ENCODE assay signal across 19 cellular contexts in genomic region chr17:3032258-3033247, GRCh38. TPM values are rescaled to one million over a fixed set of nuclear protein-coding genes. Genes with fewer than 3 reads are reported as not detected.
DNase-seq lines count a peak whose midpoint lies in the region; ATAC-seq, FAIRE-seq and TF ChIP-seq lines count a peak whose summit lies in the region.
"Had no signal": no experiment of that assay in that cellular context is flagged by ENCODE, and none has a peak within 500 bp of the region (broad histone marks: within the 10 kb centered on the region; RNA-seq: fewer than 3 reads in every experiment).

No MANE protein-coding gene starts in this region.

- H3K9me3 ChIP-seq in spleen: no peaks in the 10 kb centered on the region

- peaks cover 2% of the 10 kb centered on the region for H3K36me3 ChIP-seq in bronchial epithelial cell (ENCODE audit: control insufficient read depth, insufficient read depth, low read length)
- peaks cover 0 to 57% (median 0%) of the 10 kb centered on the region in 6 donors for H3K36me3 ChIP-seq in spleen

- peaks cover 9% of the 10 kb centered on the region for H3K36me3 Mint-ChIP-seq in activated CD4-positive, alpha-beta memory T cell treated with anti-CD3 and anti-CD28 coated beads, Interleukin-2, amount 10 ng/mL, durations not matched to agents 7 days and 5 days (ENCODE audit: low read depth)
- peaks cover 9% of the 10 kb centered on the region for H3K36me3 Mint-ChIP-seq in activated CD4-positive, alpha-beta memory T cell treated with anti-CD3 and anti-CD28 coated beads for 36 hours
- peaks cover 21% of the 10 kb centered on the region for H3K36me3 Mint-ChIP-seq in Calu3 (ENCODE audit: insufficient read depth, unreplicated experiment)

- BruUV-seq in Calu3 (replicated peaks; lab: Mats Ljungman, UMichigan): no TSS peak

- ATAC-seq in left lobe of liver: no peak
- ATAC-seq: CD8-positive, alpha-beta T cell; HepG2 had no signal

- POLR2A ChIA-PET in activated CD4-positive, alpha-beta memory T cell treated with anti-CD3 and anti-CD28 coated beads, Interleukin-2, amount 10 ng/mL, durations not matched to agents 7 days and 5 days (lab: Charles Lee): interaction anchor here (0.6 kb wide), 1 partner anchor 471 kb away, joined by 3 read pairs; no protein-coding TSS in a partner anchor
- POLR2A ChIA-PET in activated CD4-positive, alpha-beta memory T cell treated with anti-CD3 and anti-CD28 coated beads for 36 hours (lab: Charles Lee): no interaction called here

- no peak overlapping the region for H3K4me3 ChIP-seq in bronchial epithelial cell (ENCODE audit: low read depth, low read length)
- H3K4me3 ChIP-seq in spleen: no peak overlapping the region
- H3K4me3 ChIP-seq: PC-9 had no signal

- peaks cover 0 to 9% (median 1%) of the 10 kb centered on the region in 6 donors for H3K4me1 ChIP-seq in spleen

- intact Hi-C loops in activated CD4-positive, alpha-beta memory T cell treated with anti-CD3 and anti-CD28 coated beads for 36 hours (cut with micrococcal nuclease): no loop called here
- intact Hi-C loops in spleen (cut with DNase I; ENCODE audit: low total_unique reads): no loop called here
- intact Hi-C loops in Calu3 (cut with micrococcal nuclease; ENCODE audit: unreplicated experiment): no loop called here

- no peaks in the 10 kb centered on the region for H3K27me3 Mint-ChIP-seq in activated CD4-positive, alpha-beta memory T cell treated with anti-CD3 and anti-CD28 coated beads, Interleukin-2, amount 10 ng/mL, durations not matched to agents 7 days and 5 days
- no peaks in the 10 kb centered on the region for H3K27me3 Mint-ChIP-seq in activated CD4-positive, alpha-beta memory T cell treated with anti-CD3 and anti-CD28 coated beads for 36 hours
- H3K27me3 Mint-ChIP-seq in Calu3 (ENCODE audit: unreplicated experiment): no peaks in the 10 kb centered on the region

- TF ChIP-seq CTCF in bronchial epithelial cell (IDR thresholded peaks at IDR 0.05; ENCODE audit: insufficient read depth, low read length, severe bottlenecking) (no peak), spleen (IDR thresholded peaks at IDR 0.05 in 8 of 11, conservative IDR thresholded peaks at IDR 0.05 in 3 of 11) (no peak), Calu3 (IDR thresholded peaks at IDR 0.05; ENCODE audit: unreplicated experiment) (no peak)

- H3K27ac Mint-ChIP-seq in activated CD4-positive, alpha-beta memory T cell treated with anti-CD3 and anti-CD28 coated beads, Interleukin-2, amount 10 ng/mL, durations not matched to agents 7 days and 5 days: no peak overlapping the region
- no peak overlapping the region for H3K27ac Mint-ChIP-seq in activated CD4-positive, alpha-beta memory T cell treated with anti-CD3 and anti-CD28 coated beads for 36 hours
- no peak overlapping the region for H3K27ac Mint-ChIP-seq in Calu3 (ENCODE audit: unreplicated experiment)
- H3K27ac Mint-ChIP-seq: CD8-positive, alpha-beta T cell had no signal

- CTCF ChIA-PET in activated CD4-positive, alpha-beta memory T cell treated with anti-CD3 and anti-CD28 coated beads, Interleukin-2, amount 10 ng/mL, durations not matched to agents 7 days and 5 days (lab: Charles Lee): no interaction called here
- CTCF ChIA-PET in activated CD4-positive, alpha-beta memory T cell treated with anti-CD3 and anti-CD28 coated beads for 36 hours (lab: Charles Lee): no interaction called here
- CTCF ChIA-PET in Calu3 (lab: Charles Lee): interaction anchor here (0.7 kb wide), 1 partner anchor 639 kb away, joined by 3 read pairs; no protein-coding TSS in a partner anchor

- H3K27ac ChIP-seq in spleen: no peak overlapping the region
- H3K27ac ChIP-seq: PC-9 had no signal

- H3K27me3 ChIP-seq in bronchial epithelial cell (ENCODE audit: control insufficient read depth, insufficient read depth, low read length) (no peaks in the 10 kb centered on the region), spleen (replicated peaks in 1 of 7) (peaks cover 0 to 20% (median 0%) of the 10 kb centered on the region in 7 donors)

- 85 to 92% (median 90%) methylated on average over 20 to 27 of the region's 27 CpGs for WGBS in spleen, 5 donors

- no peak for TF ChIP-seq POLR2A in spleen (IDR thresholded peaks at IDR 0.05)
- no peak for TF ChIP-seq POLR2A in erythroblast (IDR thresholded peaks at IDR 0.05; ENCODE audit: low read length)

- no peak overlapping the region for H3K4me3 Mint-ChIP-seq in activated CD4-positive, alpha-beta memory T cell treated with anti-CD3 and anti-CD28 coated beads, Interleukin-2, amount 10 ng/mL, durations not matched to agents 7 days and 5 days
- no peak overlapping the region for H3K4me3 Mint-ChIP-seq in activated CD4-positive, alpha-beta memory T cell treated with anti-CD3 and anti-CD28 coated beads for 36 hours
- H3K4me3 Mint-ChIP-seq in Calu3 (ENCODE audit: low read depth, unreplicated experiment): no peak overlapping the region
- H3K4me3 Mint-ChIP-seq: CD8-positive, alpha-beta T cell had no signal

- H3K4me1 Mint-ChIP-seq in activated CD4-positive, alpha-beta memory T cell treated with anti-CD3 and anti-CD28 coated beads, Interleukin-2, amount 10 ng/mL, durations not matched to agents 7 days and 5 days: no peaks in the 10 kb centered on the region
- no peaks in the 10 kb centered on the region for H3K4me1 Mint-ChIP-seq in activated CD4-positive, alpha-beta memory T cell treated with anti-CD3 and anti-CD28 coated beads for 36 hours (ENCODE audit: low read depth)
- H3K4me1 Mint-ChIP-seq in Calu3 (ENCODE audit: low read depth, unreplicated experiment): no peaks in the 10 kb centered on the region

- peak; percentile 10 for DNase-seq in activated CD4-positive, alpha-beta memory T cell treated with anti-CD3 and anti-CD28 coated beads, Interleukin-2, amount 10 ng/mL, durations not matched to agents 7 days and 5 days
- DNase-seq in activated CD4-positive, alpha-beta memory T cell treated with anti-CD3 and anti-CD28 coated beads for 36 hours: no peak
- DNase-seq in bronchial epithelial cell (ENCODE audit: low read depth) (no peak), left lobe of liver (ENCODE audit: low spot score) (peak; percentile 40), spleen (peak; percentile 58), NCI-H2107 treated with DMSO at 0.1 percent for 48 hours (lab: John Stamatoyannopoulos, UW; ENCODE audit: unreplicated experiment) (no peak), erythroblast (lab: John Stamatoyannopoulos, UW) (no peak), Calu3 (no peak)
- DNase-seq: 8988T, KG1, NCI-H1436, NCI-H2029 treated with DMSO at 0.1 percent for 48 hours, NCI-H748 treated with DMSO at 0.1 percent for 48 hours, PC-9 had no signal

- peak; percentile 28 for FAIRE-seq in bronchial epithelial cell (lab: Jason Lieb, UNC)
- FAIRE-seq: H54, HepG2 had no signal

- H3K9me3 Mint-ChIP-seq in activated CD4-positive, alpha-beta memory T cell treated with anti-CD3 and anti-CD28 coated beads, Interleukin-2, amount 10 ng/mL, durations not matched to agents 7 days and 5 days: no peaks in the 10 kb centered on the region
- no peaks in the 10 kb centered on the region for H3K9me3 Mint-ChIP-seq in activated CD4-positive, alpha-beta memory T cell treated with anti-CD3 and anti-CD28 coated beads for 36 hours
- H3K9me3 Mint-ChIP-seq in Calu3 (ENCODE audit: low read depth, unreplicated experiment): no peaks in the 10 kb centered on the region
- H3K9me3 Mint-ChIP-seq: CD8-positive, alpha-beta T cell had no signal

RNA-seq across cellular contexts. Expression of gene OR1D5, which starts 30.9 kb away (rescaled TPM):
- total RNA-seq in activated CD4-positive, alpha-beta memory T cell treated with anti-CD3 and anti-CD28 coated beads, Interleukin-2, amount 10 ng/mL, durations not matched to agents 7 days and 5 days: not detected
- not detected for total RNA-seq in activated CD4-positive, alpha-beta memory T cell treated with anti-CD3 and anti-CD28 coated beads for 36 hours
- total RNA-seq in bronchial epithelial cell (not detected in 2 replicates), left lobe of liver (not detected), spleen (not detected), Calu3 (2022) (not detected in 2 replicates)
- polyA plus RNA-seq in spleen: not detected
- total RNA-seq: CD8-positive, alpha-beta T cell; HepG2; NCI-H460; PC-9 had no signal
- polyA plus RNA-seq: BJ, HepG2 had no signal

Comparison
In these comparisons a context has a peak if more than half of its experiments do, and no peak if none do; other contexts are left out.
1. DNase-seq: peak in activated CD4-positive, alpha-beta memory T cell treated with anti-CD3 and anti-CD28 coated beads, Interleukin-2, amount 10 ng/mL, durations not matched to agents 7 days and 5 days (single experiment), left lobe of liver (single experiment) and spleen (single experiment); none in activated CD4-positive, alpha-beta memory T cell treated with anti-CD3 and anti-CD28 coated beads for 36 hours (single experiment), bronchial epithelial cell (single experiment), NCI-H2107 treated with DMSO at 0.1 percent for 48 hours (single experiment), erythroblast (0 of 2) and Calu3 (single experiment).